Comparison of ENCODE assay signal across 1 cellular context in genomic region chr2:86079981-86080911, GRCh38.
TF ChIP-seq lines count a peak whose summit lies in the region.

No MANE protein-coding gene starts in this region.

TF ChIP-seq in WTC11, 78 proteins besides CTCF, POLR2A, EP300 and RAD21 (continued from another document):
- TF ChIP-seq ZNF281 (CRISPR knock-in tag; IDR thresholded peaks at IDR 0.05) (no peak), MLX (CRISPR knock-in tag; IDR thresholded peaks at IDR 0.05) (no peak), SMAD3 (CRISPR knock-in tag; IDR thresholded peaks at IDR 0.05; ENCODE audit: borderline replicate concordance) (no peak), GTF2I (CRISPR knock-in tag; conservative IDR thresholded peaks at IDR 0.05) (no peak), TP53 (CRISPR knock-in tag; IDR thresholded peaks at IDR 0.05) (no peak), OVOL2 (CRISPR knock-in tag; IDR thresholded peaks at IDR 0.05; ENCODE audit: borderline replicate concordance) (no peak), ZNF219 (CRISPR knock-in tag; IDR thresholded peaks at IDR 0.05; ENCODE audit: borderline replicate concordance) (no peak)
